In genomic region chr3:56251343-56251945, GRCh38 we compare ENCODE assay signal across 8 cellular contexts.
A peak's percentile ranks its signal among the peaks of the same experiment; 100 is the strongest.
DNase-seq lines count a peak whose midpoint lies in the region; ATAC-seq and TF ChIP-seq lines count a peak whose summit lies in the region.

No MANE protein-coding gene starts in this region.

- CTCF ChIA-PET in HEK293 (lab: Yijun Ruan, JAX): interaction anchor here (0.6 to 3.7 kb wide), 26 partner anchors 9 to 1398 kb away, joined by 3 to 18 read pairs (median 4); no protein-coding TSS in a partner anchor

- DNase-seq in NCI-H524 (lab: John Stamatoyannopoulos, UW) (peak; percentile 24 to 44), NCI-H524 treated with DMSO at 0.1 percent for 48 hours (lab: John Stamatoyannopoulos, UW) (no peak), dermis blood vessel endothelial cell (peak; percentile 64), mucosa of descending colon (peak in 1 of 3 donors; percentile 67), KG1 (lab: John Stamatoyannopoulos, UW) (no peak)

- no peak for TF ChIP-seq CTCF in HEK293 (tag by site-specific recombination; IDR thresholded peaks at IDR 0.05)
- peak; percentile 74 for TF ChIP-seq CTCF in OCI-LY1 (IDR thresholded peaks at IDR 0.05; ENCODE audit: low read length)
- TF ChIP-seq CTCF in mucosa of descending colon (IDR thresholded peaks at IDR 0.05): peak; percentile 55

- H3K9me3 ChIP-seq in HEK293 (ENCODE audit: control insufficient read depth, insufficient read depth, low read depth, low read length): no peaks in the 10 kb centered on the region
- H3K9me3 ChIP-seq in OCI-LY1 (ENCODE audit: low read length): no peaks in the 10 kb centered on the region
- H3K9me3 ChIP-seq in mucosa of descending colon: no peaks in the 10 kb centered on the region

- H3K4me3 ChIP-seq in HEK293 (ENCODE audit: low read depth, low read length): no peak overlapping the region
- H3K4me3 ChIP-seq in OCI-LY1 (ENCODE audit: low read depth, low read length, poor library complexity, severe bottlenecking): no peak overlapping the region
- H3K4me3 ChIP-seq in mucosa of descending colon: no peak overlapping the region

- no peaks in the 10 kb centered on the region for H3K4me1 ChIP-seq in HEK293 (ENCODE audit: control insufficient read depth, insufficient read depth, low read length)
- no peaks in the 10 kb centered on the region for H3K4me1 ChIP-seq in OCI-LY1 (ENCODE audit: insufficient read depth, low read length, severe bottlenecking)
- H3K4me1 ChIP-seq in mucosa of descending colon (ENCODE audit: low read depth): no peaks in the 10 kb centered on the region

- H3K9me2 ChIP-seq in OCI-LY1 (ENCODE audit: low read depth, low read length): no peaks in the 10 kb centered on the region

- no peaks in the 10 kb centered on the region for H4K20me1 ChIP-seq in OCI-LY1 (ENCODE audit: insufficient read depth, low read length)

- POLR2A ChIA-PET in HEK293 (lab: Yijun Ruan, JAX): no interaction called here

- no peaks in the 10 kb centered on the region for H3K27me3 ChIP-seq in OCI-LY1 (ENCODE audit: insufficient read depth, low read length)

- no peaks in the 10 kb centered on the region for H3F3A ChIP-seq in OCI-LY1 (ENCODE audit: insufficient read depth, low read length)

- H3K9ac ChIP-seq in OCI-LY1 (ENCODE audit: low read length): no peak overlapping the region

- H2AFZ ChIP-seq in OCI-LY1 (ENCODE audit: low read length): no peak overlapping the region

- no peaks in the 10 kb centered on the region for H3K36me3 ChIP-seq in HEK293 (ENCODE audit: control insufficient read depth in 2 of 2, insufficient read depth in 1 of 2, low read length in 2 of 2)
- H3K36me3 ChIP-seq in OCI-LY1 (ENCODE audit: insufficient read depth, low read length): no peaks in the 10 kb centered on the region
- H3K36me3 ChIP-seq in mucosa of descending colon (ENCODE audit: low read depth): no peaks in the 10 kb centered on the region

- H3K4me2 ChIP-seq in OCI-LY1 (ENCODE audit: low read length): no peak overlapping the region

- intact Hi-C loops in mucosa of descending colon (cut with DNase I, micrococcal nuclease): loop anchor here in 1 of 2 donors (10.0 kb wide), 1 partner anchor 767 kb away; the partner anchor contains the start of gene WNT5A

- no peaks in the 10 kb centered on the region for H3K79me2 ChIP-seq in OCI-LY1 (ENCODE audit: insufficient read depth, low read length)

- H3K27ac ChIP-seq in HEK293 (ENCODE audit: extremely low read depth, low read depth, low read length) (no peak overlapping the region), OCI-LY1 (ENCODE audit: low read depth, low read length, poor library complexity, severe bottlenecking) (no peak overlapping the region)

- ATAC-seq in mucosa of descending colon (peak; percentile 38), HG03097 (IDR thresholded peaks at IDR 0.05; ENCODE audit: low FRiP score, unreplicated experiment) (no peak)

TF ChIP-seq in HEK293, 187 proteins besides CTCF, POLR2A, EP300 and RAD21:
- TF ChIP-seq ZNF654 (tag by site-specific recombination; IDR thresholded peaks at IDR 0.05; ENCODE audit: low read depth) (peak; percentile 82), OSR2 (tag by site-specific recombination; IDR thresholded peaks at IDR 0.05) (no peak), ZNF660 (tag by site-specific recombination; IDR thresholded peaks at IDR 0.05) (peak; percentile 45; the same call in 1 of the 2 replicates), ZBTB17 (tag by site-specific recombination; IDR thresholded peaks at IDR 0.05) (0 out of 2 replicates have a peak, but pooled peaks have one; percentile 20)

Comparison
In these comparisons a context has a peak if more than half of its experiments do, and no peak if none do; other contexts are left out.
1. DNase-seq: peak in NCI-H524 (2 of 2) and dermis blood vessel endothelial cell (single experiment); none in NCI-H524 treated with DMSO at 0.1 percent for 48 hours (single experiment) and KG1 (single experiment).